4 cellular contexts compared by ENCODE assay signal in the genomic region with DNA sequence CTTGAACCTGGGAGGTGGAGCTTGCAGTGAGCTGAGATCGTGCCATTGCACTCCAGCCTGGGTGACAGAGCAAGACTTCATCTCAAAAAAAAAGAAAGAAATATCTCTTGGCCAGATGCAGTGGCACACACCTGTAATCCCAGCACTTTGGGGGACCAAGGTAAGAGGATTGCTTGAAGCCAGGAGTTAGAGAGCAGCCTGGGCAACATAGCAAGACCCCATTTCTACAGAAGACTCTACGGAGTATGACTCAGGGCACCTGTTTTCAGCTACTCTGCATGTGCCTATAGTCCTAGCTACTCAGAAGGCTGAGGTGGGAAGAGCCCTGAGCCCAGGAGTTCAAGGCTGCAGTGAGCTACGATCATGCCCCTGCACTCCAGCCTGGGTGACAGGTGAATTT. TPM values are rescaled to one million over a fixed set of nuclear protein-coding genes. Genes with fewer than 3 reads are reported as not detected.
"Had no signal": no experiment of that assay in that cellular context is flagged by ENCODE, and none has a peak within 500 bp of the region (broad histone marks: within the 10 kb centered on the region; RNA-seq: fewer than 3 reads in every experiment).

No MANE protein-coding gene starts in this region.

RNA-seq across cellular contexts. Expression of gene PRPH2, which starts 19.6 kb away (rescaled TPM):
- total RNA-seq: M059J, PC-3, SJSA1 had no signal
- polyA plus RNA-seq: SK-N-SH had no signal
